9 cellular contexts compared by ENCODE assay signal in the genomic region with DNA sequence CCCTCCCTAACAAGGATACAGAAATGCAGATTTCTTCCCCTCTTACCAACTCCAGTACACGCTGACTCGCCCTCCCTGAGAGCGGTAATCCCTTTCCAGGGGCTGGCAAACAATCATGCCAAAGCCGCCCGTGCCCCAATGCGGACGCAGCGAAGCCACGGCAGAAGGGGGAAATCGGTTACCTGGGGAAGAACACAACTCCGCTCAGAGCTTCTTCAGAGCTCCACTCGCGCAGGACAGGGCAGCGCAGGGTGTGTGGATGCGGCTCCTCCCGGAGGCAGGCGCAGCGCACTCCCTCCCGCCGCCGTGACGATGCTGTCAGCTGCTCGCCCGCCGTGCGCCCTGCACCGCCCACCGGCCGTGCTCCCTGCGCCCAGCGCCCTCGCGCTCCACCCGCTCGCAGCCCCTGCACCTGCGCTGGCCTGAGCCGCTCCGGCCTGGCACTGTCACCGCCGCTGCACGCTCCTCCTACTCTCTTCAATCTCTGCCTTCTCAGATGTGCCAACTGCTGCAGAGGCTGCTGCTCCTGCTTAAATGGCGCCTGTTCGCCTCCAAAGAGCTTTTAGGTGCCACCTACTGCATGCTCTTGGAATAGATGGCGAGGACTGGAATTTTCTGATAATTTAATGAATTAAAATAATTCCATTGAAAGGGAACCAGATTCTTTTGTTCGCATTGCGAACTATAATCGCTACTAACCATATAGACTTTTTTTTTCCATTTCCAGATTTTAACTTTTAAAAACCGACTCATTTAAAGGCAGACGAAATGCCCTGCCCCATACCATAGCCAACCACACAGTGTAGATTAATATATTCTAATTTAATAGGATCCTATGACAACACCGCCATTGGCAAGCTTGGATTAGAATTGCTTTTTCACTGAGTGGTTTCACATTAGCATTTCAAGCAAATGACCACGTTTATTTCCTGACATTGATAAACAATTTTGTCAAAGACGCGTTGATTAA. TPM values are rescaled to one million over a fixed set of nuclear protein-coding genes. Genes with fewer than 3 reads are reported as not detected.
DNase-seq lines count a peak whose midpoint lies in the region; ATAC-seq and TF ChIP-seq lines count a peak whose summit lies in the region.
"Had no signal": no experiment of that assay in that cellular context is flagged by ENCODE, and none has a peak within 500 bp of the region (broad histone marks: within the 10 kb centered on the region; RNA-seq: fewer than 3 reads in every experiment).

Gene DIRAS2, minus strand, starts transcription at position 255 of the 970 bp plus-strand sequence. CDS start 28,997 bp downstream, outside the sequence.

- H3K4me1 ChIP-seq in mesodermal cell (ENCODE audit: control insufficient read depth, insufficient read depth, low read length, poor library complexity, severe bottlenecking), result no peaks in the 10 kb centered on the region

- no peaks in the 10 kb centered on the region for H3K9me3 ChIP-seq in mesodermal cell (ENCODE audit: control insufficient read depth, low read length)

- H3K27ac ChIP-seq in mesodermal cell (ENCODE audit: low read depth, low read length, severe bottlenecking), result no peak within 1 kb of the TSS

- DNase-seq in activated CD4-positive, CD25-positive, alpha-beta regulatory T cell (lab: John Stamatoyannopoulos, UW), result no peak
- peak; percentile 67 for DNase-seq in LoVo (ENCODE audit: low spot score)
- peak; percentile 16 to 45 for DNase-seq in SW 1271 (lab: John Stamatoyannopoulos, UW)
- DNase-seq in epithelial cell of esophagus (ENCODE audit: low read depth), result peak; percentile 76
- peak; percentile 40 for DNase-seq in stromal cell of bone marrow (ENCODE audit: low read depth)
- DNase-seq in KG1 (lab: John Stamatoyannopoulos, UW), result no peak
- DNase-seq: DND-41 had no signal

- WGBS in mesodermal cell (ENCODE audit: insufficient coverage in 2 of 2), 2 experiments, result 2 to 4% methylated on average over 22 to 40 of the region's 53 CpGs

- peak; percentile 36 to 41 for ATAC-seq in activated CD4-positive, CD25-positive, alpha-beta regulatory T cell treated with anti-CD3 and anti-CD28 coated beads, Interleukin-2, amount 50 U/mL, for 24 hours

- peak within 1 kb of the TSS; percentile 37 for H3K4me3 ChIP-seq in epithelial cell of esophagus (ENCODE audit: low read length)
- peak within 1 kb of the TSS; percentile 43 for H3K4me3 ChIP-seq in mesodermal cell (ENCODE audit: extremely low read depth, insufficient read depth, low read length, poor library complexity, severe bottlenecking)

- TF ChIP-seq CTCF in epithelial cell of esophagus (IDR thresholded peaks at IDR 0.05; ENCODE audit: insufficient read depth, low read depth, low read length, missing control alignments), result peak; percentile 74

- no peaks in the 10 kb centered on the region for H3K36me3 ChIP-seq in mesodermal cell (ENCODE audit: control insufficient read depth, insufficient read depth, low read length)

RNA-seq across cellular contexts. Expression of gene DIRAS2, which starts in this region (rescaled TPM):
- polyA plus RNA-seq in mesodermal cell (2013, experiment 1 of 2), result 1.00 TPM
- polyA plus RNA-seq in mesodermal cell (2013, experiment 2 of 2), result 1.2 TPM

Comparison
In these comparisons a context has a peak if more than half of its experiments do, and no peak if none do; other contexts are left out.
1. DNase-seq: peak in LoVo (single experiment), SW 1271 (2 of 2), epithelial cell of esophagus (single experiment) and stromal cell of bone marrow (single experiment); none in activated CD4-positive, CD25-positive, alpha-beta regulatory T cell (0 of 4) and KG1 (single experiment).